Comparison of ENCODE assay signal across 10 cellular contexts in genomic region chr14:90905531-90905930, GRCh38.
DNase-seq lines count a peak whose midpoint lies in the region; ATAC-seq and TF ChIP-seq lines count a peak whose summit lies in the region.
"Had no signal": no experiment of that assay in that cellular context is flagged by ENCODE, and none has a peak within 500 bp of the region (broad histone marks: within the 10 kb centered on the region; RNA-seq: fewer than 3 reads in every experiment).

No MANE protein-coding gene starts in this region.

- peaks cover 13% of the 10 kb centered on the region for H3K36me3 Mint-ChIP-seq in natural killer cell treated with Interleukin-12 subunit alpha and Interleukin-12 subunit beta and Interleukin-15 and Interleukin-18, amount 100 ng/mL, for 72 hours
- H3K36me3 Mint-ChIP-seq in natural killer cell: no peaks in the 10 kb centered on the region

- no peaks in the 10 kb centered on the region for H3K27me3 Mint-ChIP-seq in natural killer cell treated with Interleukin-12 subunit alpha and Interleukin-12 subunit beta and Interleukin-15 and Interleukin-18, amount 100 ng/mL, for 72 hours
- H3K27me3 Mint-ChIP-seq in natural killer cell (ENCODE audit: low read depth in 2 of 2): no peaks in the 10 kb centered on the region
- no peaks in the 10 kb centered on the region for H3K27me3 Mint-ChIP-seq in stimulated activated naive CD8-positive, alpha-beta T cell treated with anti-CD3 and anti-CD28 coated beads, Interleukin-15, amount 100 ng/mL, for 72 hours

- H3K27ac Mint-ChIP-seq in natural killer cell treated with Interleukin-12 subunit alpha and Interleukin-12 subunit beta and Interleukin-15 and Interleukin-18, amount 100 ng/mL, for 72 hours: peak overlapping the region; percentile 87 to 93
- H3K27ac Mint-ChIP-seq in natural killer cell: no peak overlapping the region
- H3K27ac Mint-ChIP-seq in stimulated activated naive CD8-positive, alpha-beta T cell treated with anti-CD3 and anti-CD28 coated beads, Interleukin-15, amount 100 ng/mL, for 72 hours: peak overlapping the region; percentile 90 to 97

- ATAC-seq in natural killer cell treated with Interleukin-12 subunit alpha and Interleukin-12 subunit beta and Interleukin-15 and Interleukin-18, amount 100 ng/mL, for 72 hours: peak; percentile 43 to 82
- no peak for ATAC-seq in natural killer cell
- ATAC-seq in HG02571 (IDR thresholded peaks at IDR 0.05; ENCODE audit: unreplicated experiment): peak; percentile 78
- ATAC-seq in HG03520 (IDR thresholded peaks at IDR 0.05; ENCODE audit: unreplicated experiment): peak; percentile 90
- peak; percentile 95 for ATAC-seq in stimulated activated naive CD8-positive, alpha-beta T cell treated with anti-CD3 and anti-CD28 coated beads, Interleukin-15, amount 100 ng/mL, for 72 hours

- H3K4me3 Mint-ChIP-seq in natural killer cell treated with Interleukin-12 subunit alpha and Interleukin-12 subunit beta and Interleukin-15 and Interleukin-18, amount 100 ng/mL, for 72 hours: peak overlapping the region; percentile 78
- H3K4me3 Mint-ChIP-seq in natural killer cell: no peak overlapping the region
- H3K4me3 Mint-ChIP-seq in stimulated activated naive CD8-positive, alpha-beta T cell treated with anti-CD3 and anti-CD28 coated beads, Interleukin-15, amount 100 ng/mL, for 72 hours: peak overlapping the region; percentile 47 to 49

- H3K9me3 Mint-ChIP-seq in natural killer cell treated with Interleukin-12 subunit alpha and Interleukin-12 subunit beta and Interleukin-15 and Interleukin-18, amount 100 ng/mL, for 72 hours: no peaks in the 10 kb centered on the region
- no peaks in the 10 kb centered on the region for H3K9me3 Mint-ChIP-seq in natural killer cell
- H3K9me3 Mint-ChIP-seq in stimulated activated naive CD8-positive, alpha-beta T cell treated with anti-CD3 and anti-CD28 coated beads, Interleukin-15, amount 100 ng/mL, for 72 hours: no peaks in the 10 kb centered on the region

- H3K4me1 Mint-ChIP-seq in natural killer cell treated with Interleukin-12 subunit alpha and Interleukin-12 subunit beta and Interleukin-15 and Interleukin-18, amount 100 ng/mL, for 72 hours (ENCODE audit: low read depth in 2 of 2): peaks cover 13 to 27% of the 10 kb centered on the region in 2 donors
- peaks cover 0 to 3% of the 10 kb centered on the region in 2 donors for H3K4me1 Mint-ChIP-seq in natural killer cell
- H3K4me1 Mint-ChIP-seq in stimulated activated naive CD8-positive, alpha-beta T cell treated with anti-CD3 and anti-CD28 coated beads, Interleukin-15, amount 100 ng/mL, for 72 hours: peaks cover 38% of the 10 kb centered on the region

- TF ChIP-seq CTCF in natural killer cell (IDR thresholded peaks at IDR 0.05): no peak

- intact Hi-C loops in natural killer cell (cut with micrococcal nuclease): no loop called here

- no peak for DNase-seq in natural killer cell treated with Interleukin-12 subunit alpha and Interleukin-12 subunit beta and Interleukin-15 and Interleukin-18, amount 100 ng/mL, for 72 hours (ENCODE audit: low spot score)
- no peak for DNase-seq in natural killer cell
- no peak for DNase-seq in stimulated activated naive CD8-positive, alpha-beta T cell treated with anti-CD3 and anti-CD28 coated beads, Interleukin-15, amount 100 ng/mL, for 72 hours
- no peak for DNase-seq in putamen (ENCODE audit: low spot score)
- no peak for DNase-seq in AML-193 (lab: John Stamatoyannopoulos, UW)
- no peak for DNase-seq in NCI-H1105 treated with DMSO at 0.1 percent for 48 hours (lab: John Stamatoyannopoulos, UW)
- DNase-seq: effector CD8-positive, alpha-beta T cell; NCI-H1048 had no signal

Comparison
In these comparisons a context has a peak if more than half of its experiments do, and no peak if none do; other contexts are left out.
1. ATAC-seq: peak in natural killer cell treated with Interleukin-12 subunit alpha and Interleukin-12 subunit beta and Interleukin-15 and Interleukin-18, amount 100 ng/mL, for 72 hours (2 of 2), HG02571 (single experiment), HG03520 (single experiment) and stimulated activated naive CD8-positive, alpha-beta T cell treated with anti-CD3 and anti-CD28 coated beads, Interleukin-15, amount 100 ng/mL, for 72 hours (single experiment); none in natural killer cell (0 of 3).
2. H3K27ac Mint-ChIP-seq: peak in natural killer cell treated with Interleukin-12 subunit alpha and Interleukin-12 subunit beta and Interleukin-15 and Interleukin-18, amount 100 ng/mL, for 72 hours (2 of 2) and stimulated activated naive CD8-positive, alpha-beta T cell treated with anti-CD3 and anti-CD28 coated beads, Interleukin-15, amount 100 ng/mL, for 72 hours (2 of 2); none in natural killer cell (0 of 2).